ENCODE assay signal across 24 cellular contexts in the genomic region with DNA sequence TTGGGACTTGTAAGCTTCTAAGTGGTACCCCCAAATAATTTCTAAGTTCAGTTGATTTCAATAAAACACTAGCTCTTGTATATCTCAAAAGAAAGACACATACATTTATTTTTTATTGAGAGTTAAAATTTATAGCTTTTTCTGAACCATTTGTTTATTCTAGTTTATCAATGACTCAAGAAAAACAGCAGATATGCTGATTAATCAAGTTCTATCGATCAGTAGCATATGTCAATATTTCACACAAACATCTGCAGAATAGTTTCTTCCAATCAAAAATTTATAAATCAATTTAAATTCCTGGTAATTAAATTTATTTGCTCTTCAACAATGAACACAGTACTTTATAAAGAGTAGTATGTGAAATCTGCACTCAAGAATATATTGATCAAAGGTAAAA. TPM values are rescaled to one million over a fixed set of nuclear protein-coding genes. Genes with fewer than 3 reads are reported as not detected.
DNase-seq lines count a peak whose midpoint lies in the region; ATAC-seq and TF ChIP-seq lines count a peak whose summit lies in the region.
"Had no signal": no experiment of that assay in that cellular context is flagged by ENCODE, and none has a peak within 500 bp of the region (broad histone marks: within the 10 kb centered on the region; RNA-seq: fewer than 3 reads in every experiment).

No MANE protein-coding gene starts in this region.

- H3K36me3 Mint-ChIP-seq in chondrocyte (ENCODE audit: low read depth): no peaks in the 10 kb centered on the region
- H3K36me3 Mint-ChIP-seq in neural progenitor cell: peaks cover 5% of the 10 kb centered on the region
- H3K36me3 Mint-ChIP-seq: CD8-positive, alpha-beta T cell; type B pancreatic cell had no signal

- DNase-seq in left ventricle myocardium inferior (no peak), left cardiac atrium (no peak), chondrocyte (ENCODE audit: low spot score) (no peak), neural progenitor cell (ENCODE audit: low spot score) (no peak), tibial nerve (ENCODE audit: low spot score in 2 of 2) (no peak), DMS153 treated with DMSO at 0.1 percent for 48 hours (lab: John Stamatoyannopoulos, UW; ENCODE audit: unreplicated experiment) (no peak)
- no peak for DNase-seq in stimulated activated CD4-positive, alpha-beta T cell treated with anti-CD3 and anti-CD28 coated beads, Interleukin-4, amount 100 ng/mL, for 4 hours
- DNase-seq: activated CD4-positive, alpha-beta T cell treated with anti-CD3 and anti-CD28 coated beads for 48 hours; activated naive CD8-positive, alpha-beta T cell treated with anti-CD3 and anti-CD28 coated beads, Interleukin-2, amount 50 U/mL, for 24 hours; activated T-cell treated with anti-CD3 and anti-CD28 coated beads, Interleukin-2, amount 50 U/mL, for 24 hours; CD8-positive, alpha-beta T cell; cortex of kidney; endodermal cell; lower lobe of right lung; stimulated activated naive CD8-positive, alpha-beta T cell treated with anti-CD3 and anti-CD28 coated beads, Interleukin-15, amount 100 ng/mL, for 72 hours; WERI-Rb-1 had no signal

- ATAC-seq in left cardiac atrium (no peak), HG02852 (IDR thresholded peaks at IDR 0.05; ENCODE audit: unreplicated experiment) (no peak)
- ATAC-seq: activated naive CD8-positive, alpha-beta T cell treated with anti-CD3 and anti-CD28 coated beads, Interleukin-2, amount 50 U/mL, for 24 hours; CD8-positive, alpha-beta T cell; lower lobe of right lung; stimulated activated naive CD8-positive, alpha-beta T cell treated with anti-CD3 and anti-CD28 coated beads, Interleukin-15, amount 100 ng/mL, for 72 hours had no signal

- no peaks in the 10 kb centered on the region for H3K27me3 Mint-ChIP-seq in chondrocyte (ENCODE audit: low read depth)
- no peaks in the 10 kb centered on the region for H3K27me3 Mint-ChIP-seq in neural progenitor cell (ENCODE audit: insufficient read depth, low read depth)
- H3K27me3 Mint-ChIP-seq: type B pancreatic cell had no signal

- no peak overlapping the region for H3K9ac ChIP-seq in neural progenitor cell

- 68 to 71% methylated on average over 1 of the region's 1 CpG for WGBS in tibial nerve, 2 donors

- peaks cover 66% of the 10 kb centered on the region for H3K4me1 Mint-ChIP-seq in chondrocyte (ENCODE audit: low read depth)
- H3K4me1 Mint-ChIP-seq in neural progenitor cell: peaks cover 37% of the 10 kb centered on the region
- H3K4me1 Mint-ChIP-seq: activated naive CD8-positive, alpha-beta T cell treated with anti-CD3 and anti-CD28 coated beads, Interleukin-2, amount 50 U/mL, for 24 hours; stimulated activated naive CD8-positive, alpha-beta T cell treated with anti-CD3 and anti-CD28 coated beads, Interleukin-15, amount 100 ng/mL, for 72 hours had no signal

- H3K27ac ChIP-seq in left ventricle myocardium inferior (replicated peaks) (peak overlapping the region; percentile 96), neural progenitor cell (no peak overlapping the region), tibial nerve (peak overlapping the region; percentile 32 to 98 (median 78))
- H3K27ac ChIP-seq: HL-60, lower lobe of right lung, WERI-Rb-1 had no signal

- H3K79me2 ChIP-seq in neural progenitor cell (ENCODE audit: low read depth): peaks cover 100% of the 10 kb centered on the region

- peak overlapping the region; percentile 95 for H3K4me2 ChIP-seq in neural progenitor cell

- no peaks in the 10 kb centered on the region for H3K9me3 Mint-ChIP-seq in chondrocyte (ENCODE audit: low read depth)
- no peaks in the 10 kb centered on the region for H3K9me3 Mint-ChIP-seq in neural progenitor cell
- H3K9me3 Mint-ChIP-seq: activated naive CD8-positive, alpha-beta T cell treated with anti-CD3 and anti-CD28 coated beads, Interleukin-2, amount 50 U/mL, for 24 hours; endodermal cell; nephron; type B pancreatic cell had no signal

- H3K27me3 ChIP-seq in left ventricle myocardium inferior (ENCODE audit: low read depth): no peaks in the 10 kb centered on the region
- H3K27me3 ChIP-seq in neural progenitor cell: no peaks in the 10 kb centered on the region
- H3K27me3 ChIP-seq in tibial nerve: no peaks in the 10 kb centered on the region
- H3K27me3 ChIP-seq: esophagus muscularis mucosa had no signal

- no peak overlapping the region for H2AFZ ChIP-seq in neural progenitor cell (replicated peaks)

- H3F3A ChIP-seq in neural progenitor cell (ENCODE audit: low read depth): peaks cover 4% of the 10 kb centered on the region

- no peak for TF ChIP-seq POLR2A in tibial nerve (IDR thresholded peaks at IDR 0.05)

- peak overlapping the region; percentile 95 for H3K27ac Mint-ChIP-seq in chondrocyte (ENCODE audit: unreplicated experiment)
- H3K27ac Mint-ChIP-seq in neural progenitor cell: no peak overlapping the region
- H3K27ac Mint-ChIP-seq: activated naive CD8-positive, alpha-beta T cell treated with anti-CD3 and anti-CD28 coated beads, Interleukin-2, amount 50 U/mL, for 24 hours; activated T-cell treated with anti-CD3 and anti-CD28 coated beads, Interleukin-2, amount 50 U/mL, for 24 hours; B cell; CD8-positive, alpha-beta T cell; endodermal cell; stimulated activated naive CD8-positive, alpha-beta T cell treated with anti-CD3 and anti-CD28 coated beads, Interleukin-15, amount 100 ng/mL, for 72 hours; type B pancreatic cell had no signal

- TF ChIP-seq CTCF in left ventricle myocardium inferior (IDR thresholded peaks at IDR 0.05; ENCODE audit: borderline replicate concordance) (no peak), chondrocyte (IDR thresholded peaks at IDR 0.05) (no peak), neural progenitor cell (IDR thresholded peaks at IDR 0.05) (no peak), tibial nerve (IDR thresholded peaks at IDR 0.05) (no peak)

- peak overlapping the region; percentile 77 for H3K4me3 ChIP-seq in left ventricle myocardium inferior
- H3K4me3 ChIP-seq in neural progenitor cell: no peak overlapping the region
- no peak overlapping the region for H3K4me3 ChIP-seq in tibial nerve
- H3K4me3 ChIP-seq: lower lobe of right lung had no signal

- no peak for TF ChIP-seq EP300 in tibial nerve (IDR thresholded peaks at IDR 0.05)

- H3K4me1 ChIP-seq in left ventricle myocardium inferior (peaks cover 52% of the 10 kb centered on the region), neural progenitor cell (peaks cover 62% of the 10 kb centered on the region), tibial nerve (peaks cover 0 to 44% (median 8%) of the 10 kb centered on the region in 4 donors)

- H3K9me3 ChIP-seq in left ventricle myocardium inferior (replicated peaks) (no peaks in the 10 kb centered on the region), neural progenitor cell (ENCODE audit: low read depth) (no peaks in the 10 kb centered on the region), tibial nerve (no peaks in the 10 kb centered on the region)
- H3K9me3 ChIP-seq: esophagus muscularis mucosa, lower lobe of right lung had no signal

- no peaks in the 10 kb centered on the region for H3K36me3 ChIP-seq in left ventricle myocardium inferior
- no peaks in the 10 kb centered on the region for H3K36me3 ChIP-seq in neural progenitor cell
- H3K36me3 ChIP-seq in tibial nerve: no peaks in the 10 kb centered on the region
- H3K36me3 ChIP-seq: esophagus muscularis mucosa, lower lobe of right lung, WERI-Rb-1 had no signal

- H4K20me1 ChIP-seq in neural progenitor cell (ENCODE audit: low read depth): peaks cover 4% of the 10 kb centered on the region

- no peak overlapping the region for H3K4me3 Mint-ChIP-seq in chondrocyte (ENCODE audit: unreplicated experiment)
- no peak overlapping the region for H3K4me3 Mint-ChIP-seq in neural progenitor cell
- H3K4me3 Mint-ChIP-seq: activated naive CD8-positive, alpha-beta T cell treated with anti-CD3 and anti-CD28 coated beads, Interleukin-2, amount 50 U/mL, for 24 hours; activated T-cell treated with anti-CD3 and anti-CD28 coated beads, Interleukin-2, amount 50 U/mL, for 24 hours; B cell; CD8-positive, alpha-beta T cell; endodermal cell; stimulated activated naive CD8-positive, alpha-beta T cell treated with anti-CD3 and anti-CD28 coated beads, Interleukin-15, amount 100 ng/mL, for 72 hours; type B pancreatic cell had no signal

- intact Hi-C loops in left ventricle myocardium inferior (cut with micrococcal nuclease): loop anchor here (10.0 kb wide), 1 partner anchor 386 kb away; no protein-coding TSS in a partner anchor
- intact Hi-C loops in left cardiac atrium (cut with DNase I): loop anchor here in 1 of 2 donors (10.0 kb wide), 2 partner anchors 256 to 314 kb away; no protein-coding TSS in a partner anchor

RNA-seq across cellular contexts. Expression of a gene that starts 5.3 kb away (rescaled TPM):
- 12.9 TPM for total RNA-seq in left ventricle myocardium inferior
- total RNA-seq in left cardiac atrium: 10 to 100 TPM in 1 of 2 donors, 1 to 10 TPM in 1; 7.3 to 13.2 TPM
- total RNA-seq in chondrocyte: 11.8 to 23.4 TPM (median 12.1 TPM) in 3 replicates
- total RNA-seq in neural progenitor cell (ENCODE audit: low replicate concordance): 27.7 and 41.1 TPM in 2 replicates
- total RNA-seq in tibial nerve: 10 to 100 TPM; 12.3 to 17.7 (median 14.2) TPM
- total RNA-seq: activated CD8-positive, alpha-beta memory T cell treated with anti-CD3 and anti-CD28 coated beads for 36 hours; B cell; CD8-positive, alpha-beta T cell; mononuclear cell had no signal
